18 cellular contexts compared by ENCODE assay signal in the genomic region with DNA sequence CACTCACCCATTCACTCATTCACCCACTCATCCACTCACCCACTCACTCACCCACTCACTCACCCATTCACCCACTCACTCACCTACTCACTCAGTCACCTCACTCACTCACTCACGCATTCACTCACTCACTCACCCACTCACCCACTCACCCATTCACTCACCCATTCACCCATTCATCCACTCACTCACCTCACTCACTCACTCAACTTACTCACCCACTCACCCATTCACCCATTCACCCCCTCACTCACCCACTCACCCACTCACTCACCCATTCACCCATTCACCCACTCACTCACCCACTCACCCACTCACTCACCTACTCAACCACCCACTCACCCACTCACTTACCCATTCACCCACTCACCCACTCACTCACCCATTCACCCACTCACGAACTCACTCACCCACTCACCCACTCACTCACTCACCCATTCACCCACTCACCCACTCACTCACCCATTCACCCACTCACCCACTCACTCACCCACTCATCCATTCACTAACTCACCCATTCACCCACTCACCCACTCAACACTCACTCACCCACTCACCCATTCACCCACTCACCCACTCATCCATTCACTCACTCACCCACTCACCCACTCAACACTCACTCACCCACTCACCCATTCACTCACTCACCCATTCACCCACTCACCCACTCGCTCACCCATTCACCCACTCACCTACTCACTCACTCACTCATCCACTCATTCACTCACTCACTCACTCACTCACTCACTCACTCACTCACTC. TPM values are rescaled to one million over a fixed set of nuclear protein-coding genes. Genes with fewer than 3 reads are reported as not detected.
DNase-seq lines count a peak whose midpoint lies in the region; ATAC-seq, FAIRE-seq and TF ChIP-seq lines count a peak whose summit lies in the region.
"Had no signal": no experiment of that assay in that cellular context is flagged by ENCODE, and none has a peak within 500 bp of the region (broad histone marks: within the 10 kb centered on the region; RNA-seq: fewer than 3 reads in every experiment).

No MANE protein-coding gene starts in this region.

- H3K9me2 ChIP-seq in PC-9 (ENCODE audit: insufficient read depth), result no peaks in the 10 kb centered on the region

- POLR2A ChIA-PET in HepG2 (lab: Yijun Ruan, JAX), result no interaction called here
- POLR2A ChIA-PET in K562 (lab: Yijun Ruan, JAX), result no interaction called here
- POLR2A ChIA-PET in PC-9 (lab: Charles Lee; ENCODE audit: unreplicated experiment), result no interaction called here

- BruUV-seq in HepG2 (replicated peaks; lab: Mats Ljungman, UMichigan) (no TSS peak), K562 (replicated peaks; lab: Mats Ljungman, UMichigan) (no TSS peak), PC-9 (replicated peaks; lab: Mats Ljungman, UMichigan) (no TSS peak)

- no peaks in the 10 kb centered on the region for H3K79me2 ChIP-seq in HepG2 (ENCODE audit: insufficient read depth, low read length)
- H3K79me2 ChIP-seq in K562 (ENCODE audit: control insufficient read depth, insufficient read depth, low read length), result no peaks in the 10 kb centered on the region
- no peaks in the 10 kb centered on the region for H3K79me2 ChIP-seq in PC-9 (ENCODE audit: low read depth)

- H2AFZ ChIP-seq in HepG2 (ENCODE audit: low read length) (no peak overlapping the region), K562 (ENCODE audit: low read depth, low read length) (no peak overlapping the region), PC-9 (no peak overlapping the region)

- DNase-seq in HepG2 (ENCODE audit: low spot score) (no peak), right lobe of liver (no peak), K562 (ENCODE audit: extremely low read depth in 1 of 4, low spot score in 3 of 4) (no peak), PC-9 (no peak), NCI-H146 (lab: John Stamatoyannopoulos, UW) (no peak), NCI-H345 (lab: John Stamatoyannopoulos, UW) (no peak)
- DNase-seq: ACHN; CD4-positive, alpha-beta T cell; DND-41; GDM1; GOT3 had no signal

- H3K27ac ChIP-seq in HepG2 (ENCODE audit: extremely low read length, insufficient read depth, low read length) (no peak overlapping the region), right lobe of liver (no peak overlapping the region), K562 (ENCODE audit: extremely low read depth, low read depth, low read length) (no peak overlapping the region), PC-9 (no peak overlapping the region)
- H3K27ac ChIP-seq: BLaER1 treated with 17β-estradiol and CSF1 and Interleukin-3, amounts not matched to agents 10 nM and 100 nM had no signal

- CTCF ChIA-PET in HepG2 (lab: Yijun Ruan, JAX; ENCODE audit: low intra/inter-chr PET ratio, low total read pairs) (no interaction called here), K562 (lab: Yijun Ruan, JAX; ENCODE audit: low intra/inter-chr PET ratio) (no interaction called here), PC-9 (lab: Charles Lee) (no interaction called here)

- TF ChIP-seq EP300 in HepG2 (IDR thresholded peaks at IDR 0.05; ENCODE audit: low read depth in 2 of 2, low read length in 2 of 2) (no peak), HepG2 (CRISPR knock-in tag; IDR thresholded peaks at IDR 0.05; ENCODE audit: borderline replicate concordance) (no peak), K562 (IDR thresholded peaks at IDR 0.05; ENCODE audit: low read length) (no peak)

- no peaks in the 10 kb centered on the region for H3K4me1 ChIP-seq in HepG2 (ENCODE audit: insufficient read depth, low read length)
- H3K4me1 ChIP-seq in right lobe of liver, result no peaks in the 10 kb centered on the region
- H3K4me1 ChIP-seq in K562 (replicated peaks in 1 of 2; ENCODE audit: control insufficient read depth in 2 of 2, insufficient read depth in 2 of 2, low read length in 2 of 2), result no peaks in the 10 kb centered on the region
- H3K4me1 ChIP-seq in mucosa of stomach (ENCODE audit: control insufficient read depth, insufficient read depth, low read length), result peaks cover 17% of the 10 kb centered on the region
- H3K4me1 ChIP-seq in PC-9 (replicated peaks; ENCODE audit: insufficient read depth), result no peaks in the 10 kb centered on the region
- H3K4me1 ChIP-seq: BLaER1 treated with 17β-estradiol and CSF1 and Interleukin-3, amounts not matched to agents 10 nM and 100 nM; HAP-1 had no signal

- H3K36me3 ChIP-seq in HepG2 (replicated peaks in 1 of 2; ENCODE audit: control insufficient read depth in 1 of 2, insufficient read depth in 2 of 2, low read length in 2 of 2) (no peaks in the 10 kb centered on the region), right lobe of liver (no peaks in the 10 kb centered on the region), K562 (ENCODE audit: control insufficient read depth, insufficient read depth, low read length) (no peaks in the 10 kb centered on the region), mucosa of stomach (ENCODE audit: control insufficient read depth, insufficient read depth, low read length) (peaks cover 66% of the 10 kb centered on the region), PC-9 (ENCODE audit: low read depth) (no peaks in the 10 kb centered on the region)
- H3K36me3 ChIP-seq: BLaER1 treated with 17β-estradiol and CSF1 and Interleukin-3, amounts not matched to agents 10 nM and 100 nM; HAP-1 had no signal

- in situ Hi-C loops in HepG2 (cut with HindIII; ENCODE audit: extremely low pct_ligation_motif_present, low pct_unique_long_range_greater_than_20kb) (no loop called here), K562 (cut with MboI) (no loop called here)

- H3K9ac ChIP-seq in HepG2 (ENCODE audit: insufficient read depth, low read depth, low read length) (no peak overlapping the region), K562 (ENCODE audit: insufficient read depth in 1 of 2, low read depth in 2 of 2, low read length in 2 of 2) (no peak overlapping the region), mucosa of stomach (ENCODE audit: low read length) (peak overlapping the region; percentile 47)
- H3K9ac ChIP-seq: BLaER1 treated with 17β-estradiol and CSF1 and Interleukin-3, amounts not matched to agents 10 nM and 100 nM had no signal

- H3K9me1 ChIP-seq in K562 (ENCODE audit: control insufficient read depth, insufficient read depth, low read length), result no peaks in the 10 kb centered on the region

- TF ChIP-seq POLR2A in HepG2 (IDR thresholded peaks at IDR 0.05; ENCODE audit: insufficient read depth in 1 of 2, low read depth in 2 of 2, low read length in 2 of 2) (no peak), right lobe of liver (IDR thresholded peaks at IDR 0.05) (no peak), K562 (conservative IDR thresholded peaks at IDR 0.05) (no peak)

- FAIRE-seq in HepG2 (lab: Jason Lieb, UNC), result no peak
- no peak for FAIRE-seq in K562 (lab: Jason Lieb, UNC)
- FAIRE-seq: GM12892, GM19239 had no signal

- TF ChIP-seq RAD21 in HepG2 (CRISPR knock-in tag; IDR thresholded peaks at IDR 0.05) (no peak), K562 (CRISPR knock-in tag; conservative IDR thresholded peaks at IDR 0.05 in 1 of 2, IDR thresholded peaks at IDR 0.05 in 1 of 2) (no peak)

- TF ChIP-seq CTCF in HepG2 (CRISPR knock-in tag; IDR thresholded peaks at IDR 0.05) (no peak), right lobe of liver (IDR thresholded peaks at IDR 0.05) (no peak), K562 (IDR thresholded peaks at IDR 0.05 in 2 of 3, conservative IDR thresholded peaks at IDR 0.05 in 1 of 3; ENCODE audit: insufficient read depth in 2 of 3, low read depth in 1 of 3, low read length in 3 of 3) (no peak), PC-9 (conservative IDR thresholded peaks at IDR 0.05) (no peak)

- H3K4me3 ChIP-seq in HepG2 (replicated peaks in 1 of 3; ENCODE audit: insufficient read depth in 1 of 3, low read depth in 2 of 3, low read length in 3 of 3) (no peak overlapping the region), right lobe of liver (no peak overlapping the region), K562 (no peak overlapping the region), mucosa of stomach (ENCODE audit: low read length) (no peak overlapping the region), PC-9 (no peak overlapping the region)
- H3K4me3 ChIP-seq: BLaER1 treated with 17β-estradiol and CSF1 and Interleukin-3, amounts not matched to agents 10 nM and 100 nM; HAP-1 had no signal

- WGBS in HepG2 (ENCODE audit: low lambda C conversion rate), result 24% methylated on average over 2 of the region's 3 CpGs
- 50% methylated on average over 2 of the region's 3 CpGs for WGBS in right lobe of liver (ENCODE audit: insufficient coverage, low coverage, low lambda C conversion rate, missing lambda C conversion rate)
- 0% methylated on average over 1 of the region's 3 CpGs for WGBS in K562 (ENCODE audit: insufficient coverage, low coverage, missing lambda C conversion rate)

- no peaks in the 10 kb centered on the region for H3F3A ChIP-seq in PC-9 (ENCODE audit: insufficient read depth, low read depth)

- intact Hi-C loops in HepG2 (cut with micrococcal nuclease; ENCODE audit: unreplicated experiment), result no loop called here
- intact Hi-C loops in right lobe of liver (cut with DNase I), result no loop called here
- intact Hi-C loops in K562 (cut with micrococcal nuclease), result no loop called here
- intact Hi-C loops in PC-9 (cut with micrococcal nuclease; ENCODE audit: unreplicated experiment), result no loop called here

- H3K27me3 ChIP-seq in HepG2 (ENCODE audit: control insufficient read depth in 1 of 2, insufficient read depth in 2 of 2, low read length in 2 of 2) (peaks cover 0 to 3% of the 10 kb centered on the region in 2 experiments; a peak in 2 of 5 replicates), right lobe of liver (no peaks in the 10 kb centered on the region), K562 (ENCODE audit: control insufficient read depth in 2 of 2, insufficient read depth in 2 of 2, low read length in 2 of 2) (peaks cover 0 to 9% of the 10 kb centered on the region in 2 experiments; a peak in 1 of 5 replicates), mucosa of stomach (ENCODE audit: control insufficient read depth, insufficient read depth, low read length) (no peaks in the 10 kb centered on the region), PC-9 (ENCODE audit: insufficient read depth, low read depth) (no peaks in the 10 kb centered on the region)
- H3K27me3 ChIP-seq: BLaER1 treated with 17β-estradiol and CSF1 and Interleukin-3, amounts not matched to agents 10 nM and 100 nM had no signal

- H4K20me1 ChIP-seq in HepG2 (ENCODE audit: insufficient read depth, low read length) (no peaks in the 10 kb centered on the region), K562 (replicated peaks; ENCODE audit: control insufficient read depth, insufficient read depth, low read length) (no peaks in the 10 kb centered on the region; the same call in 1 of the 2 replicates), PC-9 (ENCODE audit: insufficient read depth) (no peaks in the 10 kb centered on the region)
- H4K20me1 ChIP-seq: BLaER1 treated with 17β-estradiol and CSF1 and Interleukin-3, amounts not matched to agents 10 nM and 100 nM had no signal

- H3K4me2 ChIP-seq in HepG2 (ENCODE audit: low read depth, low read length) (no peak overlapping the region), K562 (ENCODE audit: insufficient read depth, low read length) (no peak overlapping the region), PC-9 (no peak overlapping the region)
- H3K4me2 ChIP-seq: BLaER1 treated with 17β-estradiol and CSF1 and Interleukin-3, amounts not matched to agents 10 nM and 100 nM had no signal

- ATAC-seq in HepG2 (no peak), right lobe of liver (no peak), K562 (no peak)

- H3K9me3 ChIP-seq in HepG2 (ENCODE audit: low read length) (peaks cover 13% of the 10 kb centered on the region; the same call in 1 of the 2 replicates), right lobe of liver (no peaks in the 10 kb centered on the region), K562 (replicated peaks; ENCODE audit: control insufficient read depth, insufficient read depth, low read depth, low read length) (peaks cover 2% of the 10 kb centered on the region; the same call in 1 of the 2 replicates), mucosa of stomach (ENCODE audit: control insufficient read depth, low read length) (no peaks in the 10 kb centered on the region), PC-9 (ENCODE audit: insufficient read depth, low read depth) (no peaks in the 10 kb centered on the region)
- H3K9me3 ChIP-seq: HAP-1 had no signal

RNA-seq across cellular contexts. Expression of a gene that starts 13.7 kb away (rescaled TPM):
- total RNA-seq in HepG2 (2016; rRNA removed; fragmentation: Illumina TruSeq; extraction: Trizol) (not detected in 2 replicates), right lobe of liver (not detected), K562 (2014; rRNA removed) (not detected in 2 replicates), K562 (2014; rRNA removed; fragmentation: Illumina TruSeq; extraction: Trizol) (not detected in 2 replicates), K562 (2015; rRNA removed; fragmentation: Illumina TruSeq; extraction: Trizol) (not detected in 2 replicates), K562 (2021) (under 0.01 TPM in 1 of 2 replicates, not detected in the other), PC-9 (2021) (0.09 and 0.25 TPM in 2 replicates)
- not detected in 2 replicates for total RNA-seq in HepG2 (2016; cell fraction: cytosol; rRNA removed; fragmentation: Illumina TruSeq; extraction: Trizol; ENCODE audit: low read depth)
- total RNA-seq in HepG2 (2016; cell fraction: insoluble cytoplasmic fraction; rRNA removed; fragmentation: Illumina TruSeq; extraction: Trizol), result not detected in 2 replicates
- not detected in 2 replicates for total RNA-seq in HepG2 (2016; cell fraction: membrane; rRNA removed; fragmentation: Illumina TruSeq; extraction: Trizol)
- total RNA-seq in HepG2 (2016; cell fraction: nucleus; rRNA removed; fragmentation: Illumina TruSeq; extraction: Trizol), result not detected in 2 replicates
- polyA plus RNA-seq in HepG2 (2011; rRNA removed) (under 0.01 TPM in 2 replicates), K562 (2011; rRNA removed) (not detected in 2 replicates), K562 (2014; fragmentation: Illumina TruSeq; extraction: Trizol) (not detected in 2 replicates), K562 (2014; fragmentation: Nextera tagmentation; extraction: Ambion mirVana) (not detected), K562 (2014; rRNA removed) (not detected in 2 replicates)
- under 0.01 TPM in 1 of 2 replicates, not detected in the other for polyA plus RNA-seq in HepG2 (2011; cell fraction: cytosol; rRNA removed)
- 0.02 TPM in 2 replicates for polyA plus RNA-seq in HepG2 (2011; cell fraction: nucleus; rRNA removed)
- polyA plus RNA-seq in HepG2 (2012), result not detected in 2 replicates
- not detected in 2 replicates for polyA plus RNA-seq in HepG2 (2016; cell fraction: cytosol; fragmentation: Illumina TruSeq; extraction: Trizol; ENCODE audit: low read depth)
- not detected in 2 replicates for polyA plus RNA-seq in HepG2 (2016; cell fraction: insoluble cytoplasmic fraction; fragmentation: Illumina TruSeq; extraction: Trizol; ENCODE audit: low read depth)
- not detected in 2 replicates for polyA plus RNA-seq in HepG2 (2016; cell fraction: membrane; fragmentation: Illumina TruSeq; extraction: Trizol; ENCODE audit: low read depth)
- 0.03 TPM in 1 of 2 replicates, not detected in the other for polyA plus RNA-seq in HepG2 (2016; cell fraction: nucleus; fragmentation: Illumina TruSeq; extraction: Trizol; ENCODE audit: insufficient read depth, low read depth)
- not detected in 2 replicates for polyA minus RNA-seq in HepG2 (2011; rRNA and poly(A)+ RNA removed; ENCODE audit: low replicate concordance)
- not detected in 2 replicates for polyA minus RNA-seq in HepG2 (2011; cell fraction: cytosol; rRNA and poly(A)+ RNA removed)
- polyA minus RNA-seq in HepG2 (2011; cell fraction: nucleus; rRNA and poly(A)+ RNA removed), result not detected in 2 replicates
- total RNA-seq in K562 (2011; cell fraction: chromatin; rRNA removed; ENCODE audit: low replicate concordance), result not detected in 2 replicates
- not detected in 2 replicates for total RNA-seq in K562 (2011; cell fraction: nucleolus; rRNA removed)
- total RNA-seq in K562 (2011; cell fraction: nucleoplasm; rRNA removed), result not detected in 2 replicates
- polyA plus RNA-seq in K562 (2011; cell fraction: cytosol; rRNA removed), result under 0.01 TPM in 1 of 2 replicates, not detected in the other
- not detected in 2 replicates for polyA plus RNA-seq in K562 (2011; cell fraction: nucleus; rRNA removed)
- under 0.01 TPM in 2 replicates for polyA plus RNA-seq in K562 (2012)
- not detected in 2 replicates for polyA minus RNA-seq in K562 (2011; rRNA and poly(A)+ RNA removed)
- polyA minus RNA-seq in K562 (2011; cell fraction: cytosol; rRNA and poly(A)+ RNA removed), result not detected in 2 replicates
- not detected in 2 replicates for polyA minus RNA-seq in K562 (2011; cell fraction: nucleus; rRNA and poly(A)+ RNA removed)
- total RNA-seq: A172; CD4-positive, alpha-beta T cell had no signal
- polyA plus RNA-seq: IgD-negative memory B cell had no signal

RNA-seq across cellular contexts. Expression of a gene that starts 51.5 kb away (rescaled TPM):
- total RNA-seq in HepG2 (2016; rRNA removed; fragmentation: Illumina TruSeq; extraction: Trizol), result not detected in 2 replicates
- total RNA-seq in HepG2 (2016; cell fraction: cytosol; rRNA removed; fragmentation: Illumina TruSeq; extraction: Trizol; ENCODE audit: low read depth), result under 0.01 TPM in 1 of 2 replicates, not detected in the other
- total RNA-seq in HepG2 (2016; cell fraction: insoluble cytoplasmic fraction; rRNA removed; fragmentation: Illumina TruSeq; extraction: Trizol), result not detected in 2 replicates
- not detected in 2 replicates for total RNA-seq in HepG2 (2016; cell fraction: membrane; rRNA removed; fragmentation: Illumina TruSeq; extraction: Trizol)
- not detected in 2 replicates for total RNA-seq in HepG2 (2016; cell fraction: nucleus; rRNA removed; fragmentation: Illumina TruSeq; extraction: Trizol)
- 0.01 and 0.05 TPM in 2 replicates for polyA plus RNA-seq in HepG2 (2011; rRNA removed)
- polyA plus RNA-seq in HepG2 (2011; cell fraction: cytosol; rRNA removed), result under 0.01 and 0.01 TPM in 2 replicates
- 0.18 and 0.99 TPM in 2 replicates for polyA plus RNA-seq in HepG2 (2011; cell fraction: nucleus; rRNA removed)
- polyA plus RNA-seq in HepG2 (2012), result 2.3 and 3.1 TPM in 2 replicates
- not detected in 2 replicates for polyA plus RNA-seq in HepG2 (2016; cell fraction: cytosol; fragmentation: Illumina TruSeq; extraction: Trizol; ENCODE audit: low read depth)
- polyA plus RNA-seq in HepG2 (2016; cell fraction: insoluble cytoplasmic fraction; fragmentation: Illumina TruSeq; extraction: Trizol; ENCODE audit: low read depth), result not detected in 2 replicates
- polyA plus RNA-seq in HepG2 (2016; cell fraction: membrane; fragmentation: Illumina TruSeq; extraction: Trizol; ENCODE audit: low read depth), result not detected in 2 replicates
- not detected in 2 replicates for polyA plus RNA-seq in HepG2 (2016; cell fraction: nucleus; fragmentation: Illumina TruSeq; extraction: Trizol; ENCODE audit: insufficient read depth, low read depth)
- polyA minus RNA-seq in HepG2 (2011; rRNA and poly(A)+ RNA removed; ENCODE audit: low replicate concordance), result 0.02 and 0.06 TPM in 2 replicates
- 0.69 TPM in 1 of 2 replicates, not detected in the other for polyA minus RNA-seq in HepG2 (2011; cell fraction: cytosol; rRNA and poly(A)+ RNA removed)
- 0.26 and 0.50 TPM in 2 replicates for polyA minus RNA-seq in HepG2 (2011; cell fraction: nucleus; rRNA and poly(A)+ RNA removed)
- 1 to 10 TPM in 2 of 6 experiments, under 1 TPM in 4; 0.06 to 3.7 (median 0.78) TPM for total RNA-seq in right lobe of liver
- not detected in 2 replicates for total RNA-seq in K562 (2011; cell fraction: chromatin; rRNA removed; ENCODE audit: low replicate concordance)
- not detected in 2 replicates for total RNA-seq in K562 (2011; cell fraction: nucleolus; rRNA removed)
- not detected in 2 replicates for total RNA-seq in K562 (2011; cell fraction: nucleoplasm; rRNA removed)
- total RNA-seq in K562 (2014; rRNA removed), result 0.04 TPM in 1 of 2 replicates, not detected in the other
- not detected in 2 replicates for total RNA-seq in K562 (2014; rRNA removed; fragmentation: Illumina TruSeq; extraction: Trizol)
- total RNA-seq in K562 (2015; rRNA removed; fragmentation: Illumina TruSeq; extraction: Trizol), result not detected in 2 replicates
- total RNA-seq in K562 (2021), result 0.95 and 1.2 TPM in 2 replicates
- polyA plus RNA-seq in K562 (2011; rRNA removed), result under 0.01 TPM in 1 of 2 replicates, not detected in the other
- 0.01 TPM in 2 replicates for polyA plus RNA-seq in K562 (2011; cell fraction: cytosol; rRNA removed)
- polyA plus RNA-seq in K562 (2011; cell fraction: nucleus; rRNA removed), result not detected in 2 replicates
- 0.03 TPM in 2 replicates for polyA plus RNA-seq in K562 (2012)
- polyA plus RNA-seq in K562 (2014; fragmentation: Illumina TruSeq; extraction: Trizol), result 0.01 TPM in 1 of 2 replicates, not detected in the other
- not detected for polyA plus RNA-seq in K562 (2014; fragmentation: Nextera tagmentation; extraction: Ambion mirVana)
- polyA plus RNA-seq in K562 (2014; rRNA removed), result 0.04 TPM in 1 of 2 replicates, not detected in the other
- not detected in 2 replicates for polyA minus RNA-seq in K562 (2011; rRNA and poly(A)+ RNA removed)
- polyA minus RNA-seq in K562 (2011; cell fraction: cytosol; rRNA and poly(A)+ RNA removed), result not detected in 2 replicates
- polyA minus RNA-seq in K562 (2011; cell fraction: nucleus; rRNA and poly(A)+ RNA removed), result under 0.01 TPM in 1 of 2 replicates, not detected in the other
- 2.1 and 3.3 TPM in 2 replicates for total RNA-seq in PC-9 (2021)
- total RNA-seq: A172; CD4-positive, alpha-beta T cell had no signal
- polyA plus RNA-seq: IgD-negative memory B cell had no signal
